In genomic region chr14:56657604-56658003, GRCh38 we compare ENCODE assay signal across 1 cellular context.
TF ChIP-seq lines count a peak whose summit lies in the region.

No MANE protein-coding gene starts in this region.

TF ChIP-seq in GM23338, 12 proteins besides CTCF, POLR2A, EP300 and RAD21 (continued from another document):
- no peak for TF ChIP-seq ZNF462 (CRISPR knock-in tag; IDR thresholded peaks at IDR 0.05)
- no peak for TF ChIP-seq ETS1 (IDR thresholded peaks at IDR 0.05)
- no peak for TF ChIP-seq ZNF114 (CRISPR knock-in tag; IDR thresholded peaks at IDR 0.05)
- no peak for TF ChIP-seq EZH2phosphoT487 (IDR thresholded peaks at IDR 0.05; ENCODE audit: unreplicated experiment)
- no peak for TF ChIP-seq POLR2AphosphoS5 (IDR thresholded peaks at IDR 0.05; ENCODE audit: low read depth)
- TF ChIP-seq REST (IDR thresholded peaks at IDR 0.05; ENCODE audit: unreplicated experiment) = no peak
